21 cellular contexts compared by ENCODE assay signal in the genomic region with DNA sequence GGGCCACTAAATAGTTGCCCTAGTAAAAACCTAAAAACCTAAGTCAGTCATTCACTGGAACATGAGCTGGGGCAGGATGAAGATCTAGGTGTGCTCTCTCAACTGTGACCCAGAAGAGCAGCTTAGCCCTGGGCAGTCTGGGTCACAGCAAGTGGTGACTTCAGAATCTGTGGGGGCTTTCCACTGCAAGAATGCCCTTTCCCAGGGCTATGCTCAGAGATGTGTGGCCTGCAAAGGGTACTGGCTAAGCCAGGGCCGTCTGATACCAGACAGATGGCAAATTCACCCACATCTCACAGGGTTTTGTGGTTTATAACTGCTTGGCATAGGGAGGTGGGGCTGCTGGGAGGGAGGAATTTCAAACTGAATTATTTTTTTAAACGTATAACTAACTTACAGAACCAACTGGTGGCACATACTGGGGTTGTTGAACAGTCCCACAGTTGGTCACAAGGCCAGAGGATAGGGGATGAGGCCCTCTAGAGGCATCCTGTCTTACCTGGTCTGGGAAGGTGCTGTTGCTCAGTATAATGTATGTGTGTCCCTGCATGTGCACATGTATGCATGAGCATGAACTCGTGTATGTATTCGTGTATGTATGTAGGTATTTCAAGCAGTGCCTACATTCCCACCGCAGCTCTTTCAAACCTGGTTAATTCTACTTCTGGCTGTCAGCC.
A peak's percentile ranks its signal among the peaks of the same experiment; 100 is the strongest.
DNase-seq lines count a peak whose midpoint lies in the region; ATAC-seq, FAIRE-seq and TF ChIP-seq lines count a peak whose summit lies in the region.
"Had no signal": no experiment of that assay in that cellular context is flagged by ENCODE, and none has a peak within 500 bp of the region (broad histone marks: within the 10 kb centered on the region; RNA-seq: fewer than 3 reads in every experiment).

No MANE protein-coding gene starts in this region.

- peaks cover 27 to 46% (median 40%) of the 10 kb centered on the region in 3 experiments; a peak in 6 of 7 replicates for H3K36me3 Mint-ChIP-seq in H9 (ENCODE audit: insufficient read depth in 1 of 3, low read depth in 3 of 3)
- peaks cover 19% of the 10 kb centered on the region for H3K36me3 Mint-ChIP-seq in WTC11
- peaks cover 95% of the 10 kb centered on the region for H3K36me3 Mint-ChIP-seq in nephron (ENCODE audit: low read depth)

- no peaks in the 10 kb centered on the region for H3K9me3 ChIP-seq in H9 (ENCODE audit: control insufficient read depth, low read depth, low read length)
- no peaks in the 10 kb centered on the region for H3K9me3 ChIP-seq in kidney (ENCODE audit: control insufficient read depth in 1 of 2, low read length in 2 of 2)
- H3K9me3 ChIP-seq: uterus had no signal

- no peak overlapping the region for H3K4me3 Mint-ChIP-seq in H9
- no peak overlapping the region for H3K4me3 Mint-ChIP-seq in WTC11
- H3K4me3 Mint-ChIP-seq in nephron: no peak overlapping the region
- H3K4me3 Mint-ChIP-seq: activated B cell treated with CpG ODN at 0.5 μM for 24 hours; CD4-positive, alpha-beta T cell; naive thymus-derived CD8-positive, alpha-beta T cell had no signal

- H3K27ac Mint-ChIP-seq in H9 (no peak overlapping the region), WTC11 (no peak overlapping the region), nephron (peak overlapping the region; percentile 7 to 59 (median 56))
- H3K27ac Mint-ChIP-seq: activated B cell treated with CpG ODN at 0.5 μM for 24 hours; CD4-positive, alpha-beta T cell had no signal

- H4K8ac ChIP-seq in H9 (replicated peaks; ENCODE audit: insufficient read length, low read depth, low read length): no peak overlapping the region

- no peak overlapping the region for H2BK5ac ChIP-seq in H9 (ENCODE audit: insufficient read length, low read length)

- DNase-seq in GM12865 (ENCODE audit: low read depth) (peak; percentile 36), H9 (no peak), WTC11 (ENCODE audit: low spot score) (no peak), kidney (no peak), RPMI8226 (no peak), D721Med (ENCODE audit: insufficient read length, low spot score) (no peak)
- DNase-seq in activated CD4-positive, alpha-beta T cell treated with anti-CD3 and anti-CD28 coated beads for 48 hours: no peak
- DNase-seq: activated B cell treated with CpG ODN at 0.5 μM for 24 hours; activated effector memory CD4-positive, alpha-beta T cell treated with anti-CD3 and anti-CD28 coated beads, Interleukin-2, amount 50 U/mL, for 16 hours; CD4-positive, alpha-beta T cell; foreskin melanocyte; HCEC 1CT; naive thymus-derived CD8-positive, alpha-beta T cell; NCI-H1092 treated with DMSO at 0.1 percent for 48 hours; NCI-H2171 treated with DMSO at 0.1 percent for 48 hours; NK-92 treated with Interleukin-12 subunit alpha and Interleukin-12 subunit beta, amount 100 ng/mL, for 24 hours; stimulated activated CD4-positive, alpha-beta T cell treated with anti-CD3 and anti-CD28 coated beads, Interleukin-12 subunit alpha, Interleukin-12 subunit beta, amount 100 ng/mL, for 4 hours; stimulated activated naive CD8-positive, alpha-beta T cell treated with anti-CD3 and anti-CD28 coated beads, Interleukin-15, Interleukin-2, amounts not matched to agents 100 U/mL and 50 U/mL, for 24 hours; T-helper 1 cell; uterus had no signal

- no peak overlapping the region for H3K4ac ChIP-seq in H9 (ENCODE audit: low read depth, low read length)

- no peak overlapping the region for H2BK12ac ChIP-seq in H9 (ENCODE audit: insufficient read length, low read depth, low read length)

- no peaks in the 10 kb centered on the region for H3K23me2 ChIP-seq in H9 (ENCODE audit: insufficient read length, low read depth, low read length, poor library complexity, severe bottlenecking)

- intact Hi-C loops in kidney (cut with DNase I): no loop called here

- H2AFZ ChIP-seq in H9 (ENCODE audit: low read length): no peak overlapping the region

- no peaks in the 10 kb centered on the region; a peak in 1 of 5 replicates for H3K9me3 Mint-ChIP-seq in H9
- H3K9me3 Mint-ChIP-seq in WTC11: no peaks in the 10 kb centered on the region
- H3K9me3 Mint-ChIP-seq in nephron: no peaks in the 10 kb centered on the region
- H3K9me3 Mint-ChIP-seq: activated B cell treated with CpG ODN at 0.5 μM for 24 hours; CD4-positive, alpha-beta T cell; naive thymus-derived CD8-positive, alpha-beta T cell had no signal

- H3K9ac ChIP-seq in H9 (ENCODE audit: extremely low read depth, insufficient read length, low read length): no peak overlapping the region
- H3K9ac ChIP-seq in kidney (ENCODE audit: low read length in 2 of 2): no peak overlapping the region

- TF ChIP-seq CTCF in GM12865 (IDR thresholded peaks at IDR 0.05; ENCODE audit: insufficient read depth, low read depth, low read length, missing control alignments) (no peak), H9 (conservative IDR thresholded peaks at IDR 0.05) (peak; percentile 33; the same call in 2 of the 3 replicates), WTC11 (IDR thresholded peaks at IDR 0.05) (no peak), nephron (IDR thresholded peaks at IDR 0.05; ENCODE audit: unreplicated experiment in 3 of 3) (no peak), kidney (IDR thresholded peaks at IDR 0.05; ENCODE audit: borderline replicate concordance, extremely low read depth, insufficient read depth) (no peak), D721Med (IDR thresholded peaks at IDR 0.05; ENCODE audit: insufficient read depth, missing control alignments) (no peak)

- no peak overlapping the region for H2BK15ac ChIP-seq in H9 (ENCODE audit: low read depth, low read length)

- H3K23ac ChIP-seq in H9 (ENCODE audit: insufficient read length, low read depth, low read length): no peak overlapping the region

- no peak overlapping the region for H2AK5ac ChIP-seq in H9 (ENCODE audit: insufficient read length, low read length)

- H3K4me2 ChIP-seq in H9 (ENCODE audit: insufficient read depth, insufficient read length, low read length): no peak overlapping the region

- no peak overlapping the region for H4K5ac ChIP-seq in H9 (ENCODE audit: insufficient read length, low read depth, low read length)

- H3K4me1 ChIP-seq in H9 (ENCODE audit: insufficient read depth, low read length) (no peaks in the 10 kb centered on the region), kidney (ENCODE audit: control insufficient read depth in 1 of 2, insufficient read depth in 1 of 2, low read depth in 1 of 2, low read length in 2 of 2) (peaks cover 0 to 2% of the 10 kb centered on the region in 2 donors)
- H3K4me1 ChIP-seq: uterus had no signal

- no peaks in the 10 kb centered on the region for H4K20me1 ChIP-seq in H9 (ENCODE audit: control insufficient read depth, insufficient read depth, insufficient read length)

- H3K79me1 ChIP-seq in H9 (ENCODE audit: insufficient read depth, low read depth, low read length, poor library complexity, severe bottlenecking): no peaks in the 10 kb centered on the region

- no peak overlapping the region for H2BK20ac ChIP-seq in H9 (ENCODE audit: low read depth, low read length, poor library complexity, severe bottlenecking)

- FAIRE-seq in kidney (lab: Jason Lieb, UNC) (no peak), D721Med (lab: Jason Lieb, UNC) (no peak)

- H3K56ac ChIP-seq in H9 (ENCODE audit: insufficient read length, low read depth, low read length): no peak overlapping the region

- H3K4me1 Mint-ChIP-seq in H9 (peaks cover 0 to 7% of the 10 kb centered on the region in 2 experiments; a peak in 1 of 4 replicates), WTC11 (no peaks in the 10 kb centered on the region), nephron (peaks cover 9% of the 10 kb centered on the region)
- H3K4me1 Mint-ChIP-seq: activated B cell treated with CpG ODN at 0.5 μM for 24 hours had no signal

- POLR2A ChIA-PET in WTC11 (lab: Charles Lee): interaction anchor here (0.5 kb wide), 1 partner anchor 12 kb away, joined by 7 read pairs; no protein-coding TSS in a partner anchor

- no peaks in the 10 kb centered on the region for H3K27me3 ChIP-seq in H9 (ENCODE audit: insufficient read depth, low read length)
- H3K27me3 ChIP-seq: uterus had no signal

- CTCF ChIA-PET in WTC11 (lab: Charles Lee): no interaction called here

- no peak overlapping the region for H3T11ph ChIP-seq in H9 (ENCODE audit: low read length)

- no CpG with 5 or more reads among the region's 5 CpGs for WGBS in H9 (ENCODE audit: extremely low coverage, insufficient read length, low lambda C conversion rate)

- peaks cover 35 to 74% of the 10 kb centered on the region in 2 donors for H3K36me3 ChIP-seq in kidney (ENCODE audit: control insufficient read depth in 1 of 2, insufficient read depth in 2 of 2, low read length in 2 of 2)
- H3K36me3 ChIP-seq: uterus had no signal

- no peak overlapping the region for H2BK120ac ChIP-seq in H9 (ENCODE audit: low read depth, low read length, poor library complexity, severe bottlenecking)

- no peak overlapping the region for H3K14ac ChIP-seq in H9 (ENCODE audit: insufficient read depth, low read length)

- H3K4me3 ChIP-seq in GM12865 (ENCODE audit: low read depth, low read length): no peak overlapping the region
- H3K4me3 ChIP-seq in kidney (ENCODE audit: low read length in 2 of 2): no peak overlapping the region
- H3K4me3 ChIP-seq: uterus had no signal

- no peaks in the 10 kb centered on the region for H3K79me2 ChIP-seq in H9 (ENCODE audit: insufficient read depth, low read length)

- no peak overlapping the region for H3K18ac ChIP-seq in H9 (ENCODE audit: insufficient read length, low read depth, low read length)

- H3K27me3 Mint-ChIP-seq in H9 (ENCODE audit: low read depth) (no peaks in the 10 kb centered on the region), WTC11 (ENCODE audit: low read depth) (no peaks in the 10 kb centered on the region), nephron (ENCODE audit: low read depth) (no peaks in the 10 kb centered on the region)
- H3K27me3 Mint-ChIP-seq: activated B cell treated with CpG ODN at 0.5 μM for 24 hours; CD4-positive, alpha-beta T cell; naive thymus-derived CD8-positive, alpha-beta T cell had no signal

- no peak overlapping the region for H3K27ac ChIP-seq in H9 (ENCODE audit: insufficient read length, low read depth, low read length)
- H3K27ac ChIP-seq in kidney (ENCODE audit: low read depth in 2 of 2, low read length in 2 of 2): no peak overlapping the region
- H3K27ac ChIP-seq: uterus had no signal

- no peak overlapping the region for H4K91ac ChIP-seq in H9 (ENCODE audit: insufficient read length, low read depth, low read length)

- peak; percentile 80 for ATAC-seq in WTC11
- ATAC-seq: naive thymus-derived CD8-positive, alpha-beta T cell; stimulated activated naive CD8-positive, alpha-beta T cell treated with anti-CD3 and anti-CD28 coated beads, Interleukin-15, Interleukin-2, amounts not matched to agents 100 U/mL and 50 U/mL, for 24 hours had no signal

TF ChIP-seq in WTC11, 78 proteins besides CTCF, POLR2A, EP300 and RAD21 (continues in another document):
- TF ChIP-seq JAZF1 (CRISPR knock-in tag; IDR thresholded peaks at IDR 0.05): no peak
- no peak for TF ChIP-seq SMAD4 (CRISPR knock-in tag; IDR thresholded peaks at IDR 0.05)
- TF ChIP-seq CREB1 (CRISPR knock-in tag; IDR thresholded peaks at IDR 0.05): no peak
- no peak for TF ChIP-seq RORB (CRISPR knock-in tag; IDR thresholded peaks at IDR 0.05)
- no peak for TF ChIP-seq ATF1 (CRISPR knock-in tag; IDR thresholded peaks at IDR 0.05)
- TF ChIP-seq NR2C2 (CRISPR knock-in tag; IDR thresholded peaks at IDR 0.05): no peak
- no peak for TF ChIP-seq ELF4 (CRISPR knock-in tag; IDR thresholded peaks at IDR 0.05; ENCODE audit: low read depth)
- TF ChIP-seq GRHL2 (CRISPR knock-in tag; IDR thresholded peaks at IDR 0.05; ENCODE audit: insufficient replicate concordance, severe bottlenecking): no peak

Comparison
In these comparisons a context has a peak if more than half of its experiments do, and no peak if none do; other contexts are left out.
1. H3K27ac Mint-ChIP-seq: peak in nephron (3 of 3); none in H9 (0 of 3) and WTC11 (single experiment).